Comparison of ENCODE assay signal across 1 cellular context in the genomic region with DNA sequence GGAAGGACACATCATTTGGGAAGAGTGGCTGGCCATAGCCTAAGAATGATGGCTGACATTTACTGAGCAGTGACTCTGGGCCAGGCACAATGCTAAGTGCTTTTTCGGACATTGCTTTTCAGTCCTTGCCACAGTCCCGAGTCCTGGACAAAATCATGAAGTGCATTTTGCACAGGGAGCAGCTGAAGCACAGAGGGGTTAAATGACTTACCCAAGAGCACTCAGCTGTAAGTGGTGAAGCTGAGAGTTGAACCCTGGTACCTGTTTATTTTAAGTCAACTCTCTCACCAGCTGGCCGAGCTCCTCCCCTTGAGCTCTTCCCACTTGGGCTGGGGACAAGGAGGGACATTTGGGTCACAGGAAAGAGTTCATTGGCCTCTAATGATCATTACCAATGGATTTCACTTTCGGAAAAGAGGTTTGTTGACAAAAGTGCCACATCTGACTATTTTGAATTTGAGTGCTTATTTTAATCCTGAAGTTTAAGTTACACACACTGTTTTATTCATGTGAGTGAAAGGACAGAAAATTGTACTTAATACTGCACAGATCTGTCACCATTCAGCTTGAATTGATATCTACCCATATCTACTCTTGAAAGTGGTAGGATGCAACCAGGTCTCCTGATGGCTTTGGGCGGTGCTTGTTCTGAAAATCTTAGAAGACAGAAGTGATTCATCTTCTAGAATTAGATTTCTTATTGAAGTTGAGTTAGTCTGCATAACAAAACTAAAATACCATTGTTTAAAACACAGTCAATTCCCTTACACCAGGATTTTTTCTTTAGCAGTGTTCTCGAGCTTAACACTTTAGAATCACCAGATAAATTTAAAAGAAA.
A peak's percentile ranks its signal among the peaks of the same experiment; 100 is the strongest.
TF ChIP-seq lines count a peak whose summit lies in the region.

No MANE protein-coding gene starts in this region.

TF ChIP-seq in K562, 482 proteins besides CTCF, POLR2A, EP300 and RAD21 (continued from another document):
- TF ChIP-seq, protein P1, sequence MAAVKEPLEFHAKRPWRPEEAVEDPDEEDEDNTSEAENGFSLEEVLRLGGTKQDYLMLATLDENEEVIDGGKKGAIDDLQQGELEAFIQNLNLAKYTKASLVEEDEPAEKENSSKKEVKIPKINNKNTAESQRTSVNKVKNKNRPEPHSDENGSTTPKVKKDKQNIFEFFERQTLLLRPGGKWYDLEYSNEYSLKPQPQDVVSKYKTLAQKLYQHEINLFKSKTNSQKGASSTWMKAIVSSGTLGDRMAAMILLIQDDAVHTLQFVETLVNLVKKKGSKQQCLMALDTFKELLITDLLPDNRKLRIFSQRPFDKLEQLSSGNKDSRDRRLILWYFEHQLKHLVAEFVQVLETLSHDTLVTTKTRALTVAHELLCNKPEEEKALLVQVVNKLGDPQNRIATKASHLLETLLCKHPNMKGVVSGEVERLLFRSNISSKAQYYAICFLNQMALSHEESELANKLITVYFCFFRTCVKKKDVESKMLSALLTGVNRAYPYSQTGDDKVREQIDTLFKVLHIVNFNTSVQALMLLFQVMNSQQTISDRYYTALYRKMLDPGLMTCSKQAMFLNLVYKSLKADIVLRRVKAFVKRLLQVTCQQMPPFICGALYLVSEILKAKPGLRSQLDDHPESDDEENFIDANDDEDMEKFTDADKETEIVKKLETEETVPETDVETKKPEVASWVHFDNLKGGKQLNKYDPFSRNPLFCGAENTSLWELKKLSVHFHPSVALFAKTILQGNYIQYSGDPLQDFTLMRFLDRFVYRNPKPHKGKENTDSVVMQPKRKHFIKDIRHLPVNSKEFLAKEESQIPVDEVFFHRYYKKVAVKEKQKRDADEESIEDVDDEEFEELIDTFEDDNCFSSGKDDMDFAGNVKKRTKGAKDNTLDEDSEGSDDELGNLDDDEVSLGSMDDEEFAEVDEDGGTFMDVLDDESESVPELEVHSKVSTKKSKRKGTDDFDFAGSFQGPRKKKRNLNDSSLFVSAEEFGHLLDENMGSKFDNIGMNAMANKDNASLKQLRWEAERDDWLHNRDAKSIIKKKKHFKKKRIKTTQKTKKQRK (IDR thresholded peaks at IDR 0.05; ENCODE audit: borderline replicate concordance, low read depth, low read length), result no peak
- TF ChIP-seq RBM22 (IDR thresholded peaks at IDR 0.05; ENCODE audit: low read depth, low read length, poor library complexity, severe bottlenecking), result no peak
- TF ChIP-seq BHLHE40 (IDR thresholded peaks at IDR 0.05; ENCODE audit: low read length), result no peak
- TF ChIP-seq TAF1 (IDR thresholded peaks at IDR 0.05; ENCODE audit: control insufficient read depth, extremely low read depth, insufficient read depth, low read length, severe bottlenecking), result no peak
- no peak for TF ChIP-seq RUNX1 (IDR thresholded peaks at IDR 0.05; ENCODE audit: low read depth)
- TF ChIP-seq, protein P2, sequence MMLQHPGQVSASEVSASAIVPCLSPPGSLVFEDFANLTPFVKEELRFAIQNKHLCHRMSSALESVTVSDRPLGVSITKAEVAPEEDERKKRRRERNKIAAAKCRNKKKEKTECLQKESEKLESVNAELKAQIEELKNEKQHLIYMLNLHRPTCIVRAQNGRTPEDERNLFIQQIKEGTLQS (IDR thresholded peaks at IDR 0.05), result no peak
- TF ChIP-seq, protein P2 (CRISPR knock-in tag; conservative IDR thresholded peaks at IDR 0.05), result no peak
- TF ChIP-seq ZNF143 (CRISPR knock-in tag; IDR thresholded peaks at IDR 0.05), result no peak
- TF ChIP-seq NR2C2 (CRISPR knock-in tag; IDR thresholded peaks at IDR 0.05), result no peak
- 0 out of 2 replicates have a peak, but pooled peaks have one; percentile 21 for TF ChIP-seq NR2C2 (tag; IDR thresholded peaks at IDR 0.05)
- 0 out of 2 replicates have a peak, but pooled peaks have one; percentile 19 for TF ChIP-seq BCOR (IDR thresholded peaks at IDR 0.05)
- TF ChIP-seq ZC3H4 (CRISPR knock-in tag; IDR thresholded peaks at IDR 0.05; ENCODE audit: borderline replicate concordance), result no peak
- TF ChIP-seq, protein P3, sequence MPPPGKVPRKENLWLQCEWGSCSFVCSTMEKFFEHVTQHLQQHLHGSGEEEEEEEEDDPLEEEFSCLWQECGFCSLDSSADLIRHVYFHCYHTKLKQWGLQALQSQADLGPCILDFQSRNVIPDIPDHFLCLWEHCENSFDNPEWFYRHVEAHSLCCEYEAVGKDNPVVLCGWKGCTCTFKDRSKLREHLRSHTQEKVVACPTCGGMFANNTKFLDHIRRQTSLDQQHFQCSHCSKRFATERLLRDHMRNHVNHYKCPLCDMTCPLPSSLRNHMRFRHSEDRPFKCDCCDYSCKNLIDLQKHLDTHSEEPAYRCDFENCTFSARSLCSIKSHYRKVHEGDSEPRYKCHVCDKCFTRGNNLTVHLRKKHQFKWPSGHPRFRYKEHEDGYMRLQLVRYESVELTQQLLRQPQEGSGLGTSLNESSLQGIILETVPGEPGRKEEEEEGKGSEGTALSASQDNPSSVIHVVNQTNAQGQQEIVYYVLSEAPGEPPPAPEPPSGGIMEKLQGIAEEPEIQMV (tag; conservative IDR thresholded peaks at IDR 0.05; ENCODE audit: low read depth), result no peak
- TF ChIP-seq SMAD3 (CRISPR knock-in tag; conservative IDR thresholded peaks at IDR 0.05), result no peak
- TF ChIP-seq ZNF431 (CRISPR knock-in tag; IDR thresholded peaks at IDR 0.05), result no peak
